ENCODE assay signal across 16 cellular contexts in genomic region chr3:108305484-108306172, GRCh38. TPM values are rescaled to one million over a fixed set of nuclear protein-coding genes. Genes with fewer than 3 reads are reported as not detected.
DNase-seq lines count a peak whose midpoint lies in the region; ATAC-seq and TF ChIP-seq lines count a peak whose summit lies in the region.
"Had no signal": no experiment of that assay in that cellular context is flagged by ENCODE, and none has a peak within 500 bp of the region (broad histone marks: within the 10 kb centered on the region; RNA-seq: fewer than 3 reads in every experiment).

No MANE protein-coding gene starts in this region.

- ATAC-seq in Right ventricle myocardium inferior (peak; percentile 52), foreskin keratinocyte (peak; percentile 83), upper lobe of right lung (peak; percentile 91), GM21515 (IDR thresholded peaks at IDR 0.05; ENCODE audit: unreplicated experiment) (no peak)
- ATAC-seq: T-cell had no signal

- no peaks in the 10 kb centered on the region for H3K9me2 ChIP-seq in PC-9 (ENCODE audit: insufficient read depth)

- H3K4me2 ChIP-seq in PC-9 = no peak overlapping the region
- no peak overlapping the region for H3K4me2 ChIP-seq in osteoblast (ENCODE audit: insufficient read depth, low read length)

- DNase-seq in Right ventricle myocardium inferior (ENCODE audit: missing footprints) (no peak), right atrium auricular region (ENCODE audit: low spot score) (no peak), PC-9 (peak; percentile 78 to 83), foreskin keratinocyte (no peak), upper lobe of right lung (peak; percentile 70), NCI-H128 (lab: John Stamatoyannopoulos, UW; ENCODE audit: unreplicated experiment) (no peak), osteoblast (ENCODE audit: insufficient read length, low spot score, missing footprints) (no peak)
- DNase-seq: MM.1S; NCI-H524 treated with DMSO at 0.1 percent for 48 hours; stimulated activated CD4-positive, alpha-beta T cell treated with anti-CD3 and anti-CD28 coated beads, Interleukin-15, amount 100 ng/mL, for 24 hours; T-cell had no signal

- H3K9me3 ChIP-seq in right atrium auricular region = peaks cover 0 to 8% of the 10 kb centered on the region in 2 donors
- peaks cover 8% of the 10 kb centered on the region; the same call in 1 of the 2 replicates for H3K9me3 ChIP-seq in PC-9 (ENCODE audit: insufficient read depth, low read depth)
- H3K9me3 ChIP-seq in upper lobe of right lung = no peaks in the 10 kb centered on the region
- no peaks in the 10 kb centered on the region for H3K9me3 ChIP-seq in osteoblast (ENCODE audit: low read depth, low read length)
- H3K9me3 ChIP-seq: HAP-1 had no signal

- H3K27me3 ChIP-seq in right atrium auricular region (no peaks in the 10 kb centered on the region), PC-9 (ENCODE audit: insufficient read depth, low read depth) (no peaks in the 10 kb centered on the region), foreskin keratinocyte (no peaks in the 10 kb centered on the region), upper lobe of right lung (no peaks in the 10 kb centered on the region), osteoblast (ENCODE audit: insufficient read depth, low read length) (peaks cover 10% of the 10 kb centered on the region)

- BruUV-seq in PC-9 (replicated peaks; lab: Mats Ljungman, UMichigan) = no TSS peak

- H3K36me3 ChIP-seq in right atrium auricular region (no peaks in the 10 kb centered on the region), PC-9 (ENCODE audit: low read depth) (no peaks in the 10 kb centered on the region), upper lobe of right lung (no peaks in the 10 kb centered on the region), osteoblast (ENCODE audit: insufficient read depth, low read length) (no peaks in the 10 kb centered on the region)
- H3K36me3 ChIP-seq: HAP-1 had no signal

- no peak for TF ChIP-seq CTCF in right atrium auricular region (IDR thresholded peaks at IDR 0.05)
- TF ChIP-seq CTCF in PC-9 (conservative IDR thresholded peaks at IDR 0.05) = no peak; the same call in 1 of the 2 replicates
- no peak for TF ChIP-seq CTCF in foreskin keratinocyte (conservative IDR thresholded peaks at IDR 0.05)
- TF ChIP-seq CTCF in upper lobe of right lung (IDR thresholded peaks at IDR 0.05) = no peak
- no peak for TF ChIP-seq CTCF in osteoblast (IDR thresholded peaks at IDR 0.05; ENCODE audit: extremely low read depth, low read depth, low read length)

- CTCF ChIA-PET in PC-9 (lab: Charles Lee) = interaction anchor here (0.5 to 0.6 kb wide), 2 partner anchors 200 to 289 kb away, joined by 3 read pairs; no protein-coding TSS in a partner anchor

- H3K27ac ChIP-seq in right atrium auricular region = no peak overlapping the region
- no peak overlapping the region for H3K27ac ChIP-seq in PC-9
- H3K27ac ChIP-seq in foreskin keratinocyte = no peak overlapping the region
- no peak overlapping the region for H3K27ac ChIP-seq in upper lobe of right lung
- no peak overlapping the region for H3K27ac ChIP-seq in osteoblast (ENCODE audit: low read depth, low read length)

- H2AFZ ChIP-seq in PC-9 = no peak overlapping the region
- no peak overlapping the region for H2AFZ ChIP-seq in osteoblast (ENCODE audit: low read length)

- intact Hi-C loops in Right ventricle myocardium inferior (cut with DNase I) (no loop called here), PC-9 (cut with micrococcal nuclease; ENCODE audit: unreplicated experiment) (loop anchor here (1.0 to 10.0 kb wide), 4 partner anchors 83 to 379 kb away; partner anchors contain the start of gene IFT57), upper lobe of right lung (cut with DNase I) (no loop called here)

- POLR2A ChIA-PET in PC-9 (lab: Charles Lee; ENCODE audit: unreplicated experiment) = no interaction called here

- H3K79me2 ChIP-seq in PC-9 (ENCODE audit: low read depth) (no peaks in the 10 kb centered on the region), osteoblast (ENCODE audit: insufficient read depth, low read length) (no peaks in the 10 kb centered on the region)

- H3K4me1 ChIP-seq in right atrium auricular region (no peaks in the 10 kb centered on the region), PC-9 (replicated peaks; ENCODE audit: insufficient read depth) (no peaks in the 10 kb centered on the region; the same call in 1 of the 2 replicates), foreskin keratinocyte (no peaks in the 10 kb centered on the region), upper lobe of right lung (no peaks in the 10 kb centered on the region), osteoblast (ENCODE audit: insufficient read depth, low read length) (no peaks in the 10 kb centered on the region)
- H3K4me1 ChIP-seq: HAP-1 had no signal

- H4K20me1 ChIP-seq in PC-9 (ENCODE audit: insufficient read depth) = no peaks in the 10 kb centered on the region
- H4K20me1 ChIP-seq in osteoblast (ENCODE audit: insufficient read depth, low read length) = no peaks in the 10 kb centered on the region

- no peaks in the 10 kb centered on the region for H3F3A ChIP-seq in PC-9 (ENCODE audit: insufficient read depth, low read depth)

- H3K4me3 ChIP-seq in right atrium auricular region (no peak overlapping the region), PC-9 (no peak overlapping the region), upper lobe of right lung (no peak overlapping the region), osteoblast (ENCODE audit: insufficient read depth, low read length) (no peak overlapping the region)
- H3K4me3 ChIP-seq: HAP-1 had no signal

RNA-seq across cellular contexts. Expression of gene HHLA2, which starts 9.3 kb away (rescaled TPM):
- not detected for total RNA-seq in Right ventricle myocardium inferior
- total RNA-seq in right atrium auricular region = not detected
- total RNA-seq in PC-9 (2021) = not detected in 2 replicates
- not detected in 2 replicates for total RNA-seq in foreskin keratinocyte
- polyA plus RNA-seq in foreskin keratinocyte = not detected in 2 replicates
- total RNA-seq in upper lobe of right lung = 0.26 TPM
- total RNA-seq in osteoblast = not detected in 2 replicates
- total RNA-seq: endothelial cell of umbilical vein had no signal
- polyA plus RNA-seq: BJ, endothelial cell of umbilical vein, neural cell had no signal

Comparison
In these comparisons a context has a peak if more than half of its experiments do, and no peak if none do; other contexts are left out.
1. DNase-seq: peak in PC-9 (2 of 2) and upper lobe of right lung (single experiment); none in Right ventricle myocardium inferior (single experiment), right atrium auricular region (single experiment), foreskin keratinocyte (0 of 2), NCI-H128 (single experiment) and osteoblast (single experiment).